ENCODE assay signal across 37 cellular contexts in the genomic region with DNA sequence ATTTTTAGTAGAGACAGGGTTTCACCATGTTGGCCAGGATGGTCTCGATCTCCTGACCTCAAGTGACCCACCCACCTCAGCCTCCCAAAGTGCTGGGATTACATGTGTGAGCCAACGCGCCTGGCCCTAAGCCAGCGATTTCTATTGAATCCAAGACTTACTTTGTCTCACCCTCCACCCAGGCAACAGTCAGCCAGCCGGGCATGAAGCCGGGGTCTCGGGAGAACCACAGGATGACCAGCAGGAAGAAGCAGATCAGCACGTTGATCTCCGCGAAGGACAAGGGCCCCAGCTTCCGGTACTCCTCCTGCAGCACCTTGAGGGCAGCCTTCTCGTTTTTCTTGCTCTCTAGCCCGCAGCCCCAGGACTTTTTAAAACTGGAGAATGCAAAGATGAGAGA. TPM values are rescaled to one million over a fixed set of nuclear protein-coding genes. Genes with fewer than 3 reads are reported as not detected.
"Had no signal": no experiment of that assay in that cellular context is flagged by ENCODE, and none has a peak within 500 bp of the region (broad histone marks: within the 10 kb centered on the region; RNA-seq: fewer than 3 reads in every experiment).

No MANE protein-coding gene starts in this region.

- H3K36me3 ChIP-seq: ascending aorta, brain microvascular endothelial cell, breast epithelium had no signal

- H3K4me3 ChIP-seq: ascending aorta, body of pancreas, breast epithelium had no signal

- H3K27me3 ChIP-seq: ascending aorta, body of pancreas, brain microvascular endothelial cell had no signal

- H3K36me3 Mint-ChIP-seq: activated CD4-positive, alpha-beta memory T cell treated with anti-CD3 and anti-CD28 coated beads for 36 hours; activated naive CD4-positive, alpha-beta T cell treated with anti-CD3 and anti-CD28 coated beads, Interleukin-2, amount 10 ng/mL, durations not matched to agents 7 days and 5 days; activated naive CD4-positive, alpha-beta T cell treated with anti-CD3 and anti-CD28 coated beads, Interleukin-2, amount 50 U/mL, for 24 hours; activated naive CD8-positive, alpha-beta T cell; activated naive CD8-positive, alpha-beta T cell treated with anti-CD3 and anti-CD28 coated beads, Interleukin-2, amount 10 ng/mL, durations not matched to agents 7 days and 5 days had no signal

- H3K4me1 Mint-ChIP-seq: activated B cell treated with CpG ODN at 0.5 μM for 24 hours; activated CD4-positive, alpha-beta T cell treated with anti-CD3 and anti-CD28 coated beads, Interleukin-2, amount 10 ng/mL, durations not matched to agents 24 days and 14 days; activated naive CD4-positive, alpha-beta T cell treated with anti-CD3 and anti-CD28 coated beads, Interleukin-2, amount 10 ng/mL, durations not matched to agents 7 days and 5 days; activated naive CD4-positive, alpha-beta T cell treated with anti-CD3 and anti-CD28 coated beads, Interleukin-2, amount 50 U/mL, for 24 hours; activated naive CD8-positive, alpha-beta T cell treated with anti-CD3 and anti-CD28 coated beads, Interleukin-2, amount 50 U/mL, for 24 hours; activated T-helper 17 cell treated with anti-CD3 and anti-CD28 coated beads, Interleukin-2, amount 50 U/mL, for 72 hours had no signal

- H3K27ac ChIP-seq: ascending aorta, body of pancreas, brain microvascular endothelial cell, breast epithelium, VCaP had no signal

- H3K9me3 Mint-ChIP-seq: activated B cell treated with CpG ODN at 0.5 μM for 24 hours; activated CD4-positive, alpha-beta memory T cell treated with anti-CD3 and anti-CD28 coated beads for 36 hours; activated CD4-positive, alpha-beta T cell treated with anti-CD3 and anti-CD28 coated beads, Interleukin-2, amount 10 ng/mL, durations not matched to agents 24 days and 14 days; activated CD8-positive, alpha-beta T cell treated with anti-CD3 and anti-CD28 coated beads for 36 hours; activated naive CD4-positive, alpha-beta T cell treated with anti-CD3 and anti-CD28 coated beads, Interleukin-2, amount 10 ng/mL, durations not matched to agents 7 days and 5 days; activated naive CD4-positive, alpha-beta T cell treated with anti-CD3 and anti-CD28 coated beads, Interleukin-2, amount 50 U/mL, for 24 hours; activated naive CD8-positive, alpha-beta T cell treated with anti-CD3 and anti-CD28 coated beads, Interleukin-2, amount 10 ng/mL, durations not matched to agents 7 days and 5 days; activated naive CD8-positive, alpha-beta T cell treated with anti-CD3 and anti-CD28 coated beads, Interleukin-2, amount 50 U/mL, for 24 hours; activated T-cell treated with anti-CD3 and anti-CD28 coated beads, Interleukin-2, amount 50 U/mL, for 4 hours; activated T-cell treated with anti-CD3 and anti-CD28 coated beads, Interleukin-2, amount 50 U/mL, for 72 hours; activated T-helper 1 cell treated with anti-CD3 and anti-CD28 coated beads, Interleukin-12 subunit alpha, Interleukin-12 subunit beta, Interleukin-2, Interleukin-4 antibody, amounts not matched to agents 30 ng/mL and 10 ng/mL and 1 ng/mL, durations not matched to agents 14 hours and 24 hours and 36 hours; activated T-helper 17 cell treated with anti-CD3 and anti-CD28 coated beads, Interleukin-2, amount 50 U/mL, for 72 hours; T-helper 1 cell treated with Interleukin-12 subunit alpha and Interleukin-12 subunit beta and Interleukin-4 antibody, amounts not matched to agents 30 μg/mL and 1 μg/mL, for 36 hours; T-helper 2 cell treated with Interferon-gamma antibody and Interleukin-4, amounts not matched to agents 5 μg/mL and 100 μg/mL, for 36 hours had no signal

- H3K4me3 Mint-ChIP-seq: activated B cell treated with CpG ODN at 0.5 μM for 24 hours; activated CD4-positive, alpha-beta memory T cell treated with anti-CD3 and anti-CD28 coated beads for 36 hours; activated CD4-positive, alpha-beta T cell treated with anti-CD3 and anti-CD28 coated beads, Interleukin-2, amount 10 ng/mL, durations not matched to agents 24 days and 14 days; activated CD8-positive, alpha-beta T cell treated with anti-CD3 and anti-CD28 coated beads for 36 hours; activated naive CD4-positive, alpha-beta T cell treated with anti-CD3 and anti-CD28 coated beads, Interleukin-2, amount 10 ng/mL, durations not matched to agents 7 days and 5 days; activated naive CD4-positive, alpha-beta T cell treated with anti-CD3 and anti-CD28 coated beads, Interleukin-2, amount 50 U/mL, for 24 hours; activated naive CD8-positive, alpha-beta T cell; activated naive CD8-positive, alpha-beta T cell treated with anti-CD3 and anti-CD28 coated beads, Interleukin-2, amount 10 ng/mL, durations not matched to agents 7 days and 5 days; activated naive CD8-positive, alpha-beta T cell treated with anti-CD3 and anti-CD28 coated beads, Interleukin-2, amount 50 U/mL, for 24 hours; activated T-cell treated with anti-CD3 and anti-CD28 coated beads, Interleukin-2, amount 50 U/mL, for 4 hours; activated T-cell treated with anti-CD3 and anti-CD28 coated beads, Interleukin-2, amount 50 U/mL, for 72 hours; activated T-helper 1 cell treated with anti-CD3 and anti-CD28 coated beads, Interleukin-12 subunit alpha, Interleukin-12 subunit beta, Interleukin-2, Interleukin-4 antibody, amounts not matched to agents 30 ng/mL and 10 ng/mL and 1 ng/mL, durations not matched to agents 14 hours and 24 hours and 36 hours; activated T-helper 17 cell treated with anti-CD3 and anti-CD28 coated beads, Interleukin-2, amount 50 U/mL, for 72 hours; T-helper 1 cell treated with Interleukin-12 subunit alpha and Interleukin-12 subunit beta and Interleukin-4 antibody, amounts not matched to agents 30 μg/mL and 1 μg/mL, for 36 hours; T-helper 2 cell treated with Interferon-gamma antibody and Interleukin-4, amounts not matched to agents 5 μg/mL and 100 μg/mL, for 36 hours had no signal

- H3K9me3 ChIP-seq: ascending aorta, body of pancreas, breast epithelium had no signal

- DNase-seq: activated B cell treated with CpG ODN at 0.5 μM for 24 hours; activated CD4-positive, alpha-beta memory T cell treated with anti-CD3 and anti-CD28 coated beads for 36 hours; activated CD4-positive, alpha-beta T cell treated with anti-CD3 and anti-CD28 coated beads for 4 hours; activated CD4-positive, alpha-beta T cell treated with anti-CD3 and anti-CD28 coated beads, Interleukin-2, amount 10 ng/mL, durations not matched to agents 24 days and 14 days; activated CD4-positive, alpha-beta T cell treated with anti-CD3 and anti-CD28 coated beads, Interleukin-2, amount 50 U/mL, for 1 hour; activated CD4-positive, alpha-beta T cell treated with anti-CD3 and anti-CD28 coated beads, Interleukin-2, amount 50 U/mL, for 4 hours; activated CD4-positive, CD25-positive, alpha-beta regulatory T cell treated with anti-CD3 and anti-CD28 coated beads, Interleukin-2, amount 50 U/mL, for 72 hours; activated CD8-positive, alpha-beta T cell treated with anti-CD3 and anti-CD28 coated beads for 36 hours; activated effector memory CD4-positive, alpha-beta T cell treated with Interleukin-2 at 50 U/mL for 16 hours; activated gamma-delta T cell; activated naive CD4-positive, alpha-beta T cell treated with anti-CD3 and anti-CD28 coated beads, Interleukin-2, amount 10 ng/mL, durations not matched to agents 7 days and 5 days; activated naive CD4-positive, alpha-beta T cell treated with Interleukin-2 at 50 U/mL for 16 hours; activated naive CD8-positive, alpha-beta T cell treated with anti-CD3 and anti-CD28 coated beads, Interleukin-2, amount 10 ng/mL, durations not matched to agents 7 days and 5 days; activated naive CD8-positive, alpha-beta T cell treated with anti-CD3 and anti-CD28 coated beads, Interleukin-2, amount 50 U/mL, for 24 hours; activated T-cell treated with anti-CD3 and anti-CD28 coated beads for 4 hours; activated T-cell treated with anti-CD3 and anti-CD28 coated beads, Interleukin-2, amount 50 U/mL, for 1 hour; activated T-cell treated with anti-CD3 and anti-CD28 coated beads, Interleukin-2, amount 50 U/mL, for 4 hours; activated T-cell treated with anti-CD3 and anti-CD28 coated beads, Interleukin-2, amount 50 U/mL, for 72 hours; amygdala; anterior cingulate cortex; body of pancreas; brain microvascular endothelial cell; central memory CD4-positive, alpha-beta T cell; T-helper 1 cell; T-helper 2 cell; T-helper 9 cell had no signal

- H3K27ac Mint-ChIP-seq: activated B cell treated with CpG ODN at 0.5 μM for 24 hours; activated CD4-positive, alpha-beta memory T cell treated with anti-CD3 and anti-CD28 coated beads for 36 hours; activated CD4-positive, alpha-beta T cell treated with anti-CD3 and anti-CD28 coated beads, Interleukin-2, amount 10 ng/mL, durations not matched to agents 24 days and 14 days; activated CD8-positive, alpha-beta T cell treated with anti-CD3 and anti-CD28 coated beads for 36 hours; activated naive CD4-positive, alpha-beta T cell treated with anti-CD3 and anti-CD28 coated beads, Interleukin-2, amount 10 ng/mL, durations not matched to agents 7 days and 5 days; activated naive CD4-positive, alpha-beta T cell treated with anti-CD3 and anti-CD28 coated beads, Interleukin-2, amount 50 U/mL, for 24 hours; activated naive CD8-positive, alpha-beta T cell; activated naive CD8-positive, alpha-beta T cell treated with anti-CD3 and anti-CD28 coated beads, Interleukin-2, amount 10 ng/mL, durations not matched to agents 7 days and 5 days; activated naive CD8-positive, alpha-beta T cell treated with anti-CD3 and anti-CD28 coated beads, Interleukin-2, amount 50 U/mL, for 24 hours; activated T-cell treated with anti-CD3 and anti-CD28 coated beads, Interleukin-2, amount 50 U/mL, for 72 hours; activated T-helper 1 cell treated with anti-CD3 and anti-CD28 coated beads, Interleukin-12 subunit alpha, Interleukin-12 subunit beta, Interleukin-2, Interleukin-4 antibody, amounts not matched to agents 30 ng/mL and 10 ng/mL and 1 ng/mL, durations not matched to agents 14 hours and 24 hours and 36 hours; activated T-helper 17 cell treated with anti-CD3 and anti-CD28 coated beads, Interleukin-2, amount 50 U/mL, for 72 hours; T-helper 1 cell treated with Interleukin-12 subunit alpha and Interleukin-12 subunit beta and Interleukin-4 antibody, amounts not matched to agents 30 μg/mL and 1 μg/mL, for 36 hours; T-helper 2 cell treated with Interferon-gamma antibody and Interleukin-4, amounts not matched to agents 5 μg/mL and 100 μg/mL, for 36 hours had no signal

- H3K4me1 ChIP-seq: ascending aorta, breast epithelium had no signal

- FAIRE-seq: TTC549 had no signal

RNA-seq across cellular contexts. Expression of gene SLC13A5, which starts 17.6 kb away (rescaled TPM):
- total RNA-seq: activated B cell treated with CpG ODN at 0.5 μM for 24 hours; activated CD4-positive, alpha-beta memory T cell treated with anti-CD3 and anti-CD28 coated beads for 36 hours; activated CD4-positive, alpha-beta T cell treated with anti-CD3 and anti-CD28 coated beads, Interleukin-2, amount 10 ng/mL, durations not matched to agents 24 days and 14 days; activated CD8-positive, alpha-beta memory T cell treated with anti-CD3 and anti-CD28 coated beads for 36 hours; activated CD8-positive, alpha-beta T cell treated with anti-CD3 and anti-CD28 coated beads for 36 hours; activated naive CD8-positive, alpha-beta T cell treated with anti-CD3 and anti-CD28 coated beads, Interleukin-2, amount 10 ng/mL, durations not matched to agents 7 days and 5 days; activated T-helper 1 cell treated with anti-CD3 and anti-CD28 coated beads, Interleukin-12 subunit alpha, Interleukin-12 subunit beta, Interleukin-2, Interleukin-4 antibody, amounts not matched to agents 30 ng/mL and 10 ng/mL and 1 ng/mL, durations not matched to agents 14 hours and 24 hours and 36 hours; activated T-helper 17 cell treated with anti-CD3 and anti-CD28 coated beads, Interleukin-2, amount 50 U/mL, for 72 hours; body of pancreas had no signal

RNA-seq across cellular contexts. Expression of gene MED31, which starts 44.2 kb away (rescaled TPM):
- total RNA-seq: ascending aorta had no signal
